20 cellular contexts compared by ENCODE assay signal in genomic region chr15:51718199-51718598, GRCh38. TPM values are rescaled to one million over a fixed set of nuclear protein-coding genes. Genes with fewer than 3 reads are reported as not detected.
DNase-seq lines count a peak whose midpoint lies in the region; ATAC-seq and TF ChIP-seq lines count a peak whose summit lies in the region.
"Had no signal": no experiment of that assay in that cellular context is flagged by ENCODE, and none has a peak within 500 bp of the region (broad histone marks: within the 10 kb centered on the region; RNA-seq: fewer than 3 reads in every experiment).

No MANE protein-coding gene starts in this region.

- no peak overlapping the region for H4K5ac ChIP-seq in mesendoderm (ENCODE audit: low read length)

- no peak overlapping the region for H3K18ac ChIP-seq in mesendoderm (ENCODE audit: low read length)

- no peak overlapping the region for H2BK5ac ChIP-seq in mesendoderm (ENCODE audit: low read length)

- TF ChIP-seq POLR2A in Peyer's patch (IDR thresholded peaks at IDR 0.05), result no peak

- no peaks in the 10 kb centered on the region for H3K79me1 ChIP-seq in mesendoderm (ENCODE audit: low read length)

- H2AK5ac ChIP-seq in mesendoderm (ENCODE audit: low read length), result no peak overlapping the region

- peaks cover 0 to 9% (median 2%) of the 10 kb centered on the region in 4 donors for H3K4me1 Mint-ChIP-seq in CD4-positive, CD25-positive, alpha-beta regulatory T cell
- H3K4me1 Mint-ChIP-seq in glutamatergic neuron (ENCODE audit: low read depth, unreplicated experiment), result peaks cover 13% of the 10 kb centered on the region
- H3K4me1 Mint-ChIP-seq in stimulated activated naive CD8-positive, alpha-beta T cell treated with anti-CD3 and anti-CD28 coated beads, Interleukin-15, amount 100 ng/mL, for 72 hours, result peaks cover 19% of the 10 kb centered on the region

- peaks cover 24% of the 10 kb centered on the region for H3K36me3 Mint-ChIP-seq in CD4-positive, CD25-positive, alpha-beta regulatory T cell
- peaks cover 11% of the 10 kb centered on the region for H3K36me3 Mint-ChIP-seq in glutamatergic neuron (ENCODE audit: unreplicated experiment)

- no peaks in the 10 kb centered on the region for H3K9me3 ChIP-seq in CD4-positive, CD25-positive, alpha-beta regulatory T cell (ENCODE audit: control insufficient read depth in 2 of 2, low read length in 2 of 2)
- no peaks in the 10 kb centered on the region for H3K9me3 ChIP-seq in Peyer's patch
- H3K9me3 ChIP-seq: tibial nerve had no signal

- H3K4me2 ChIP-seq in mesendoderm (ENCODE audit: low read length), result no peak overlapping the region

- ATAC-seq in CD4-positive, CD25-positive, alpha-beta regulatory T cell (ENCODE audit: low read depth in 2 of 2), result no peak
- ATAC-seq in stimulated activated naive CD8-positive, alpha-beta T cell treated with anti-CD3 and anti-CD28 coated beads, Interleukin-15, amount 100 ng/mL, for 72 hours, result no peak
- ATAC-seq: stimulated activated naive CD8-positive, alpha-beta T cell treated with anti-CD3 and anti-CD28 coated beads, Interleukin-15, Interleukin-2, amounts not matched to agents 100 U/mL and 50 U/mL, for 24 hours had no signal

- H3K79me2 ChIP-seq in mesendoderm (ENCODE audit: control insufficient read depth, insufficient read depth, low read length), result no peaks in the 10 kb centered on the region

- no peak overlapping the region for H3K9ac ChIP-seq in mesendoderm (ENCODE audit: low read length)

- no peak overlapping the region for H3K27ac ChIP-seq in CD4-positive, CD25-positive, alpha-beta regulatory T cell (ENCODE audit: insufficient read depth, low read length, poor library complexity, severe bottlenecking)
- no peak overlapping the region for H3K27ac ChIP-seq in mesendoderm (ENCODE audit: low read depth, low read length)
- peak overlapping the region in 2 of 4 donors; percentile 62 to 65 for H3K27ac ChIP-seq in Peyer's patch
- H3K27ac ChIP-seq: tibial nerve had no signal

- H2BK15ac ChIP-seq in mesendoderm (replicated peaks; ENCODE audit: low read depth), result no peak overlapping the region

- H3K56ac ChIP-seq in mesendoderm (ENCODE audit: low read length), result no peak overlapping the region

- no peak overlapping the region for H2BK120ac ChIP-seq in mesendoderm (ENCODE audit: low read depth, low read length)

- no peak for DNase-seq in CD4-positive, CD25-positive, alpha-beta regulatory T cell
- DNase-seq in DMS79 treated with DMSO at 0.1 percent for 48 hours (lab: John Stamatoyannopoulos, UW), result peak; percentile 17
- peak; percentile 98 for DNase-seq in NCI-H524 treated with DMSO at 0.1 percent for 48 hours (lab: John Stamatoyannopoulos, UW)
- DNase-seq in glutamatergic neuron, result no peak
- no peak for DNase-seq in mesendoderm
- DNase-seq in stimulated activated naive CD8-positive, alpha-beta T cell treated with anti-CD3 and anti-CD28 coated beads, Interleukin-15, amount 100 ng/mL, for 72 hours, result no peak
- DNase-seq in Peyer's patch, result no peak
- DNase-seq in retina, result no peak
- DNase-seq: activated CD4-positive, alpha-beta T cell treated with anti-CD3 and anti-CD28 coated beads, Interleukin-2, amount 10 ng/mL, durations not matched to agents 7 days and 5 days; activated CD8-positive, alpha-beta memory T cell treated with anti-CD3 and anti-CD28 coated beads, Interleukin-2, amount 50 U/mL, for 48 hours; activated effector memory CD4-positive, alpha-beta T cell treated with anti-CD3 and anti-CD28 coated beads, Interleukin-2, amount 50 U/mL, for 16 hours; cortex of kidney; left colon; NCI-H1417 treated with DMSO at 0.1 percent for 48 hours; NCI-H345; stimulated activated CD4-positive, alpha-beta T cell treated with anti-CD3 and anti-CD28 coated beads, Interleukin-2, amount 100 ng/mL, for 48 hours; stimulated activated naive CD8-positive, alpha-beta T cell treated with anti-CD3 and anti-CD28 coated beads, Interleukin-15, Interleukin-2, amounts not matched to agents 100 U/mL and 50 U/mL, for 24 hours had no signal

- H4K8ac ChIP-seq in mesendoderm (ENCODE audit: low read depth, low read length), result no peak overlapping the region

- no CpG with 5 or more reads among the region's 4 CpGs for WGBS in mesendoderm (ENCODE audit: extremely low coverage, insufficient coverage, low lambda C conversion rate)

- H3K9me3 Mint-ChIP-seq in CD4-positive, CD25-positive, alpha-beta regulatory T cell, result peaks cover 0 to 2% (median 0%) of the 10 kb centered on the region in 7 donors
- peaks cover 10% of the 10 kb centered on the region for H3K9me3 Mint-ChIP-seq in glutamatergic neuron (ENCODE audit: unreplicated experiment)
- H3K9me3 Mint-ChIP-seq in stimulated activated naive CD8-positive, alpha-beta T cell treated with anti-CD3 and anti-CD28 coated beads, Interleukin-15, amount 100 ng/mL, for 72 hours, result no peaks in the 10 kb centered on the region
- H3K9me3 Mint-ChIP-seq: activated CD4-positive, alpha-beta T cell treated with anti-CD3 and anti-CD28 coated beads, Interleukin-2, amount 10 ng/mL, durations not matched to agents 7 days and 5 days had no signal

- H3K27ac Mint-ChIP-seq in CD4-positive, CD25-positive, alpha-beta regulatory T cell, result peak overlapping the region; percentile 54 to 61 (median 57)
- H3K27ac Mint-ChIP-seq in glutamatergic neuron (ENCODE audit: unreplicated experiment), result peak overlapping the region; percentile 69
- peak overlapping the region in 1 of 2 donors; percentile 89 for H3K27ac Mint-ChIP-seq in stimulated activated naive CD8-positive, alpha-beta T cell treated with anti-CD3 and anti-CD28 coated beads, Interleukin-15, amount 100 ng/mL, for 72 hours
- H3K27ac Mint-ChIP-seq: activated CD4-positive, alpha-beta T cell treated with anti-CD3 and anti-CD28 coated beads, Interleukin-2, amount 10 ng/mL, durations not matched to agents 7 days and 5 days; progenitor cell of endocrine pancreas had no signal

- H3K4ac ChIP-seq in mesendoderm (ENCODE audit: low read depth, low read length), result no peak overlapping the region

- no peaks in the 10 kb centered on the region for H3K27me3 Mint-ChIP-seq in CD4-positive, CD25-positive, alpha-beta regulatory T cell
- peaks cover 2% of the 10 kb centered on the region for H3K27me3 Mint-ChIP-seq in glutamatergic neuron (ENCODE audit: unreplicated experiment)
- no peaks in the 10 kb centered on the region for H3K27me3 Mint-ChIP-seq in stimulated activated naive CD8-positive, alpha-beta T cell treated with anti-CD3 and anti-CD28 coated beads, Interleukin-15, amount 100 ng/mL, for 72 hours
- H3K27me3 Mint-ChIP-seq: activated CD4-positive, alpha-beta T cell treated with anti-CD3 and anti-CD28 coated beads, Interleukin-2, amount 10 ng/mL, durations not matched to agents 7 days and 5 days; progenitor cell of endocrine pancreas had no signal

- H3K4me3 ChIP-seq in CD4-positive, CD25-positive, alpha-beta regulatory T cell (ENCODE audit: low read depth, low read length), result no peak overlapping the region
- no peak overlapping the region for H3K4me3 ChIP-seq in mesendoderm (ENCODE audit: low read length)
- H3K4me3 ChIP-seq in Peyer's patch, result no peak overlapping the region
- H3K4me3 ChIP-seq: tibial nerve had no signal

- H3K4me1 ChIP-seq in CD4-positive, CD25-positive, alpha-beta regulatory T cell (ENCODE audit: control insufficient read depth, insufficient read depth, low read length, poor library complexity, severe bottlenecking), result no peaks in the 10 kb centered on the region
- no peaks in the 10 kb centered on the region for H3K4me1 ChIP-seq in mesendoderm (ENCODE audit: control insufficient read depth, low read depth, low read length)
- H3K4me1 ChIP-seq in Peyer's patch, result peaks cover 0 to 7% (median 3%) of the 10 kb centered on the region in 4 donors

- no peak overlapping the region for H3K4me3 Mint-ChIP-seq in CD4-positive, CD25-positive, alpha-beta regulatory T cell
- peak overlapping the region; percentile 20 for H3K4me3 Mint-ChIP-seq in glutamatergic neuron (ENCODE audit: unreplicated experiment)
- no peak overlapping the region for H3K4me3 Mint-ChIP-seq in stimulated activated naive CD8-positive, alpha-beta T cell treated with anti-CD3 and anti-CD28 coated beads, Interleukin-15, amount 100 ng/mL, for 72 hours
- H3K4me3 Mint-ChIP-seq: activated CD4-positive, alpha-beta T cell treated with anti-CD3 and anti-CD28 coated beads, Interleukin-2, amount 10 ng/mL, durations not matched to agents 7 days and 5 days had no signal

- no peak for TF ChIP-seq CTCF in glutamatergic neuron (IDR thresholded peaks at IDR 0.05; ENCODE audit: partially characterized antibody, unreplicated experiment)
- TF ChIP-seq CTCF in Peyer's patch (IDR thresholded peaks at IDR 0.05), result no peak

- H3K27me3 ChIP-seq in CD4-positive, CD25-positive, alpha-beta regulatory T cell (ENCODE audit: control insufficient read depth, insufficient read depth, low read length), result no peaks in the 10 kb centered on the region
- no peaks in the 10 kb centered on the region for H3K27me3 ChIP-seq in mesendoderm (ENCODE audit: insufficient read depth, low read length, poor library complexity)
- no peaks in the 10 kb centered on the region for H3K27me3 ChIP-seq in Peyer's patch
- H3K27me3 ChIP-seq: tibial nerve had no signal

- peaks cover 20% of the 10 kb centered on the region for H3K36me3 ChIP-seq in CD4-positive, CD25-positive, alpha-beta regulatory T cell (ENCODE audit: control insufficient read depth, insufficient read depth, low read length)
- H3K36me3 ChIP-seq in mesendoderm (ENCODE audit: control insufficient read depth, insufficient read depth, low read length) (no peaks in the 10 kb centered on the region), Peyer's patch (no peaks in the 10 kb centered on the region)

- H3K23ac ChIP-seq in mesendoderm (ENCODE audit: low read length), result no peak overlapping the region

RNA-seq across cellular contexts. Expression of gene LYSMD2, which starts 19.3 kb away (rescaled TPM):
- total RNA-seq in CD4-positive, CD25-positive, alpha-beta regulatory T cell, result 13.0 TPM
- polyA plus RNA-seq in CD4-positive, CD25-positive, alpha-beta regulatory T cell, result 10 to 100 TPM; 32.5 to 44.1 (median 39.7) TPM
- 0.78 TPM for total RNA-seq in glutamatergic neuron (ENCODE audit: unreplicated experiment)
- 2.3 TPM for polyA plus RNA-seq in mesendoderm (2013, experiment 1 of 2)
- polyA plus RNA-seq in mesendoderm (2013, experiment 2 of 2), result 2.7 TPM
- total RNA-seq in Peyer's patch, result 10 to 100 TPM; 12.7 to 26.4 (median 16.0) TPM

RNA-seq across cellular contexts. Expression of gene TMOD2, which starts 33.2 kb away (rescaled TPM):
- total RNA-seq in CD4-positive, CD25-positive, alpha-beta regulatory T cell, result 3.7 TPM
- polyA plus RNA-seq in CD4-positive, CD25-positive, alpha-beta regulatory T cell, result 1 to 10 TPM in 3 of 4 donors, under 1 TPM in 1; 0.87 to 1.9 (median 1.1) TPM
- total RNA-seq in glutamatergic neuron (ENCODE audit: unreplicated experiment) (75.0 TPM), Peyer's patch (10 to 100 TPM in 1 of 4 donors, 1 to 10 TPM in 3; 4.0 to 25.6 (median 6.6) TPM)
- 1.2 TPM for polyA plus RNA-seq in mesendoderm (2013, experiment 1 of 2)
- 1.4 TPM for polyA plus RNA-seq in mesendoderm (2013, experiment 2 of 2)

RNA-seq across cellular contexts. Expression of gene SCG3, which starts 36.9 kb away (rescaled TPM):
- total RNA-seq in CD4-positive, CD25-positive, alpha-beta regulatory T cell, result not detected
- polyA plus RNA-seq in CD4-positive, CD25-positive, alpha-beta regulatory T cell, result not detected
- total RNA-seq in glutamatergic neuron (ENCODE audit: unreplicated experiment), result 219 TPM
- 36.5 TPM for polyA plus RNA-seq in mesendoderm (2013, experiment 1 of 2)
- polyA plus RNA-seq in mesendoderm (2013, experiment 2 of 2), result 36.7 TPM
- total RNA-seq in Peyer's patch, result 1 to 10 TPM in 2 of 4 donors, under 1 TPM in 2; 0.40 to 1.7 (median 0.95) TPM
- total RNA-seq: activated CD4-positive, alpha-beta T cell treated with anti-CD3 and anti-CD28 coated beads, Interleukin-2, amount 10 ng/mL, durations not matched to agents 7 days and 5 days; bronchial epithelial cell; tibial nerve had no signal

Comparison
In these comparisons a context has a peak if more than half of its experiments do, and no peak if none do; other contexts are left out.
1. DNase-seq: peak in DMS79 treated with DMSO at 0.1 percent for 48 hours (single experiment) and NCI-H524 treated with DMSO at 0.1 percent for 48 hours (single experiment); none in CD4-positive, CD25-positive, alpha-beta regulatory T cell (0 of 3), glutamatergic neuron (single experiment), mesendoderm (single experiment), stimulated activated naive CD8-positive, alpha-beta T cell treated with anti-CD3 and anti-CD28 coated beads, Interleukin-15, amount 100 ng/mL, for 72 hours (0 of 2), Peyer's patch (0 of 3) and retina (single experiment).
2. RNA of gene SCG3, which starts 36.9 kb away (total RNA-seq): 219 TPM in glutamatergic neuron (single experiment); 0.40 to 1.7 TPM in Peyer's patch and not detected in CD4-positive, CD25-positive, alpha-beta regulatory T cell (single experiment); every median in the first group is over 10 times any median in the second.